In the genomic region with DNA sequence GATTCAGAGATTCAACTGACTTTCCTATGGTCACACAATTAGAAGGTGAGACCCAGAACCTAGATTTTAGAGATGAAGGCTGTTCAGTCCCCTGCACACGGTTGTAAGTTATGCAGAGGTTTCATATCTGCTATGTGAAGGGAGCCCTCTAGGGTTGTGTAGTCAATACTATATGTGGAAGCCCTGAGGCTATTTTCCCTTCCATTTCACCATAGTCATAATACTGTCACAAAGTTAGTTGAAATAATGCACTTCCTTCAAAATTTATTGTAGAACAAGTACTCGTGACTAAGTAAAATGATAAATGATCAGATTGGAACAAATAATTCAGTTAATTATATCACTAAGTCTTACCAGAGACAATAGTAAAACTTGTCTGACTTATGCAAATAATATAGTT, we compare ENCODE assay signal across 8 cellular contexts. TPM values are rescaled to one million over a fixed set of nuclear protein-coding genes. Genes with fewer than 3 reads are reported as not detected.
A peak's percentile ranks its signal among the peaks of the same experiment; 100 is the strongest.
DNase-seq lines count a peak whose midpoint lies in the region; ATAC-seq and TF ChIP-seq lines count a peak whose summit lies in the region.

No MANE protein-coding gene starts in this region.

- TF ChIP-seq CTCF in GM06990 (IDR thresholded peaks at IDR 0.05; ENCODE audit: insufficient read depth, low read length, poor library complexity, severe bottlenecking) (peak; percentile 33), brain microvascular endothelial cell (IDR thresholded peaks at IDR 0.05; ENCODE audit: low read depth, low read length, missing control alignments) (peak; percentile 25)

- no peak for DNase-seq in GM06990 (ENCODE audit: extremely low read depth, insufficient read length)
- DNase-seq in brain microvascular endothelial cell = no peak
- DNase-seq in renal cortical epithelial cell (ENCODE audit: low read depth) = peak; percentile 44
- no peak for DNase-seq in GDM1 (lab: John Stamatoyannopoulos, UW)
- no peak for DNase-seq in DMS79 treated with DMSO at 0.1 percent for 48 hours (lab: John Stamatoyannopoulos, UW)
- DNase-seq in NCI-H345 treated with DMSO at 0.1 percent for 48 hours (lab: John Stamatoyannopoulos, UW; ENCODE audit: unreplicated experiment) = no peak

- in situ Hi-C loops in brain microvascular endothelial cell (cut with HindIII; ENCODE audit: low pct_ligation_motif_present, low sequenced_read_pairs) = no loop called here

- H3K27me3 ChIP-seq in GM06990 (replicated peaks; ENCODE audit: control insufficient read depth, insufficient read depth, low read length) = peaks cover 5% of the 10 kb centered on the region
- H3K27me3 ChIP-seq in brain microvascular endothelial cell (replicated peaks) = no peaks in the 10 kb centered on the region

- no peak overlapping the region for H3K4me3 ChIP-seq in GM06990 (replicated peaks; ENCODE audit: low read depth, low read length)
- H3K4me3 ChIP-seq in brain microvascular endothelial cell (ENCODE audit: low read depth, low read length) = no peak overlapping the region

- no peaks in the 10 kb centered on the region for H3K36me3 ChIP-seq in GM06990 (ENCODE audit: control insufficient read depth, insufficient read depth, low read length)
- peaks cover 4% of the 10 kb centered on the region for H3K36me3 ChIP-seq in brain microvascular endothelial cell (replicated peaks)

- no peak overlapping the region for H3K27ac ChIP-seq in brain microvascular endothelial cell

- ATAC-seq in GM19468 (IDR thresholded peaks at IDR 0.05; ENCODE audit: extremely low read depth, unreplicated experiment) (peak; percentile 38), HG03469 (IDR thresholded peaks at IDR 0.05; ENCODE audit: unreplicated experiment) (peak; percentile 84)

RNA-seq across cellular contexts. Expression of gene ENDOD1, which starts 48.8 kb away (rescaled TPM):
- 47.9 and 51.4 TPM in 2 replicates for total RNA-seq in renal cortical epithelial cell
